ENCODE assay signal across 8 cellular contexts in the genomic region with DNA sequence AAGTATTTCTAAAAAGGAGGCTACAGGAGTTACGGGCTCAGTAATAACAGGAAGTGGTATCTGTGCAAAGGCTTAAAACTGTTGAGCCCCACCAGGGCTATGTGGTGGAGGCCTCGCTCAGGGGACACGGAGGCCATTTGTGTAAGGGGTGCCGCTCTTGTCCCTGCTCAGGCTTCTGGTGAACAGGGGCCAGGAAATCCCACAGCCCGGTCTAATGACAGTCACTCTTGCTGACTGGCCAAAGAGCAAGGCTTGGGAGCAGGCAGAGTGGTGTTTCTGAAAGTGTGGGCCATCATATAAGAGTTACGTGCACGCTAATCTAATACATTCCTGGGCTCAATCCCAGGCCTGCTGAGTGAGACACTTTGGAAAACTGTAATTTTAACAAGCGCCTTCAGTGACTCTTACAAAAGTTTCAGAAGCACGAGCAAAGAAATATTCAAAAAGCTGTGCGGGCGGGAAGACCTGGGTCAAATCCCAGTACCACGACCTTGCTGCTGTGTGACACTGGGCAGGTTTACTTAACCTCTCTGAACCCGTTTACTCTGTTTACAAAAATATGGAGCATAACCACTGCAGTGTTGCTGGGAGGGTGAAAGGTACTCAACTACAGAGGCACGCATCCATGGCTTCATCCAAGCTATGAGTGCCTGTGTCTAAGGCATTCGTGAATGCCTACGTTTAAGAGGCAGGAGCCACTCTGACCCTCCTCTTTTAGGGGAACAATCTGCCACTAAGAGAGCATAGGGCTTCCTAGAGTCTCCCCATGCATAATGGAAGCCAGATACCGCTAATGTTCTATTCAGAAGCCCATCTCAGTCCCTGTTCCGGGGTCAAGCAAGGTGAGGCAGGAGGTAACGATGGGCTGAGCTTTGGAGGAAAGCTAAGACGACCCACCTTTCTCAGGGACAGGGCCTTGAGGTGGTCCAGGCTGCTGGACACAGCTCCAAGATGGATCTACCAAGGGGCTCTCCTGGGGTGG. TPM values are rescaled to one million over a fixed set of nuclear protein-coding genes. Genes with fewer than 3 reads are reported as not detected.
DNase-seq lines count a peak whose midpoint lies in the region; ATAC-seq and TF ChIP-seq lines count a peak whose summit lies in the region.

No MANE protein-coding gene starts in this region.

- H3K4me3 ChIP-seq in GM23338 (peak overlapping the region; percentile 72; the same call in 1 of the 2 replicates), WI38 (ENCODE audit: low read depth, low read length) (peak overlapping the region; percentile 76), fibroblast of the aortic adventitia (ENCODE audit: low read depth, low read length) (peak overlapping the region; percentile 75), spleen (peak overlapping the region; percentile 35 to 80 (median 56)), BE2C (ENCODE audit: low read depth, low read length) (no peak overlapping the region), H7 (ENCODE audit: insufficient read depth, low read depth, low read length) (no peak overlapping the region)

- intact Hi-C loops in spleen (cut with DNase I; ENCODE audit: low total_unique reads), result no loop called here

- H3K36me3 ChIP-seq in GM23338 (ENCODE audit: insufficient read depth) (no peaks in the 10 kb centered on the region), spleen (no peaks in the 10 kb centered on the region), BE2C (no peaks in the 10 kb centered on the region), H7 (replicated peaks; ENCODE audit: control insufficient read depth, insufficient read depth, low read length) (no peaks in the 10 kb centered on the region)

- no peaks in the 10 kb centered on the region for H3K79me2 ChIP-seq in GM23338 (replicated peaks; ENCODE audit: insufficient read depth)

- no peak for TF ChIP-seq POLR2A in spleen (IDR thresholded peaks at IDR 0.05)

- DNase-seq in GM23338 (ENCODE audit: low spot score) (no peak), fibroblast of the aortic adventitia (ENCODE audit: low read depth) (peak; percentile 58), spleen (no peak), BE2C (no peak), NCI-H146 (lab: John Stamatoyannopoulos, UW) (no peak), H7 (no peak)

- WGBS in spleen, 5 donors, result 63 to 72% (median 67%) methylated on average over 20 of the region's 20 CpGs

- H4K20me1 ChIP-seq in GM23338 (replicated peaks; ENCODE audit: insufficient read depth), result no peaks in the 10 kb centered on the region

- H3K4me1 ChIP-seq in GM23338 (ENCODE audit: insufficient read depth) (peaks cover 10% of the 10 kb centered on the region), spleen (peaks cover 6 to 53% (median 23%) of the 10 kb centered on the region in 6 donors), BE2C (no peaks in the 10 kb centered on the region)

- 0 out of 2 replicates have a peak, but pooled peaks cover 5% of the 10 kb centered on the region for H3F3A ChIP-seq in GM23338 (replicated peaks; ENCODE audit: low read depth)

- H3K27ac ChIP-seq in GM23338 (ENCODE audit: low read depth) (no peak overlapping the region), spleen (peak overlapping the region in 6 of 8 donors; percentile 28 to 77 (median 60))

- H3K9me2 ChIP-seq in GM23338 (ENCODE audit: insufficient read depth), result no peaks in the 10 kb centered on the region

- no peak overlapping the region for H3K27ac Mint-ChIP-seq in GM23338

- H3K9me3 Mint-ChIP-seq in GM23338, result no peaks in the 10 kb centered on the region

- H3K9me3 ChIP-seq in spleen (no peaks in the 10 kb centered on the region), BE2C (no peaks in the 10 kb centered on the region)

- TF ChIP-seq CTCF in GM23338 (conservative IDR thresholded peaks at IDR 0.05; ENCODE audit: low read depth in 2 of 2) (no peak), WI38 (IDR thresholded peaks at IDR 0.05; ENCODE audit: low read depth, low read length) (no peak), fibroblast of the aortic adventitia (IDR thresholded peaks at IDR 0.05; ENCODE audit: insufficient read depth, low read length) (no peak), spleen (IDR thresholded peaks at IDR 0.05 in 8 of 11, conservative IDR thresholded peaks at IDR 0.05 in 3 of 11) (no peak), BE2C (IDR thresholded peaks at IDR 0.05; ENCODE audit: low read depth, low read length) (no peak)

- ATAC-seq in GM23338 (no peak), GM18502 (IDR thresholded peaks at IDR 0.05; ENCODE audit: poor library complexity, unreplicated experiment) (no peak)

- peaks cover 49% of the 10 kb centered on the region for H3K27me3 Mint-ChIP-seq in GM23338 (ENCODE audit: insufficient read depth, low read depth, poor library complexity)

- H3K4me3 Mint-ChIP-seq in GM23338, result peak overlapping the region; percentile 53

- peaks cover 21% of the 10 kb centered on the region for H3K4me1 Mint-ChIP-seq in GM23338

- no peak overlapping the region for H2AFZ ChIP-seq in GM23338

- peak overlapping the region; percentile 92; the same call in 1 of the 2 replicates for H3K4me2 ChIP-seq in GM23338

- no peaks in the 10 kb centered on the region; the same call in 2 of the 3 replicates for H3K36me3 Mint-ChIP-seq in GM23338 (ENCODE audit: low read depth)

- H3K27me3 ChIP-seq in GM23338 (ENCODE audit: insufficient read depth) (peaks cover 47% of the 10 kb centered on the region), spleen (replicated peaks in 1 of 7) (peaks cover 2 to 66% (median 20%) of the 10 kb centered on the region in 7 donors), BE2C (no peaks in the 10 kb centered on the region), H7 (ENCODE audit: control insufficient read depth, insufficient read depth, low read length) (peaks cover 37% of the 10 kb centered on the region)

TF ChIP-seq in GM23338, 12 proteins besides CTCF, POLR2A, EP300 and RAD21:
- TF ChIP-seq ZNF331 (CRISPR knock-in tag; IDR thresholded peaks at IDR 0.05; ENCODE audit: low read depth) (no peak), CREB1 (CRISPR knock-in tag; IDR thresholded peaks at IDR 0.05; ENCODE audit: low read depth) (no peak)
- TF ChIP-seq, protein P1, sequence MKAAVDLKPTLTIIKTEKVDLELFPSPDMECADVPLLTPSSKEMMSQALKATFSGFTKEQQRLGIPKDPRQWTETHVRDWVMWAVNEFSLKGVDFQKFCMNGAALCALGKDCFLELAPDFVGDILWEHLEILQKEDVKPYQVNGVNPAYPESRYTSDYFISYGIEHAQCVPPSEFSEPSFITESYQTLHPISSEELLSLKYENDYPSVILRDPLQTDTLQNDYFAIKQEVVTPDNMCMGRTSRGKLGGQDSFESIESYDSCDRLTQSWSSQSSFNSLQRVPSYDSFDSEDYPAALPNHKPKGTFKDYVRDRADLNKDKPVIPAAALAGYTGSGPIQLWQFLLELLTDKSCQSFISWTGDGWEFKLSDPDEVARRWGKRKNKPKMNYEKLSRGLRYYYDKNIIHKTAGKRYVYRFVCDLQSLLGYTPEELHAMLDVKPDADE (IDR thresholded peaks at IDR 0.05), result no peak

RNA-seq across cellular contexts. Expression of a gene that starts 2.0 kb away (rescaled TPM):
- 0.97 and 5.6 TPM in 2 replicates for total RNA-seq in GM23338 (2014; rRNA removed; shearing (Covaris generic))
- 0.36 and 0.66 TPM in 2 replicates for polyA plus RNA-seq in GM23338 (2016; fragmentation: Nextera tagmentation; extraction: Ambion mirVana)
- 4.4 and 5.8 TPM in 2 replicates for total RNA-seq in fibroblast of the aortic adventitia (ENCODE audit: low replicate concordance)
- 1 to 10 TPM; 1.8 to 8.6 (median 4.5) TPM for total RNA-seq in spleen
- polyA plus RNA-seq in spleen, result 1 to 10 TPM in 1 of 3 donors, under 1 TPM in 2; 0.54 to 1.0 (median 0.64) TPM
- polyA plus RNA-seq in BE2C (2012; ENCODE audit: insufficient read depth, insufficient read length, low read depth), result not detected
- total RNA-seq in H7 (2014; rRNA removed; shearing (Covaris generic)), result 1.4 and 2.0 TPM in 2 replicates

Comparison
In these comparisons a context has a peak if more than half of its experiments do, and no peak if none do; other contexts are left out.
1. H3K4me3 ChIP-seq: peak in GM23338 (single experiment), WI38 (single experiment), fibroblast of the aortic adventitia (single experiment) and spleen (8 of 8); none in BE2C (single experiment) and H7 (single experiment).